In genomic region chr14:68970736-68971135, GRCh38 we compare ENCODE assay signal across 10 cellular contexts. TPM values are rescaled to one million over a fixed set of nuclear protein-coding genes. Genes with fewer than 3 reads are reported as not detected.
A peak's percentile ranks its signal among the peaks of the same experiment; 100 is the strongest.
DNase-seq lines count a peak whose midpoint lies in the region; ATAC-seq, FAIRE-seq and TF ChIP-seq lines count a peak whose summit lies in the region.
"Had no signal": no experiment of that assay in that cellular context is flagged by ENCODE, and none has a peak within 500 bp of the region (broad histone marks: within the 10 kb centered on the region; RNA-seq: fewer than 3 reads in every experiment).

No MANE protein-coding gene starts in this region.

- H3K4me2 ChIP-seq in HepG2 (ENCODE audit: low read depth, low read length): peak overlapping the region; percentile 1

- H3K27ac ChIP-seq in HepG2 (ENCODE audit: extremely low read length, insufficient read depth, low read length) (peak overlapping the region; percentile 24), thymus (ENCODE audit: low read depth) (peak overlapping the region; percentile 91)

- no peak for FAIRE-seq in HepG2 (lab: Jason Lieb, UNC)

- H3K4me1 ChIP-seq in HepG2 (ENCODE audit: insufficient read depth, low read length): peaks cover 100% of the 10 kb centered on the region
- H3K4me1 ChIP-seq in thymus (ENCODE audit: control insufficient read depth, insufficient read depth, low read length): peaks cover 62% of the 10 kb centered on the region

- peaks cover 69% of the 10 kb centered on the region for H4K20me1 ChIP-seq in HepG2 (ENCODE audit: insufficient read depth, low read length)

- ATAC-seq in activated naive CD4-positive, alpha-beta T cell treated with anti-CD3 and anti-CD28 coated beads, Interleukin-2, amount 50 U/mL, for 72 hours: no peak
- ATAC-seq in HepG2: no peak

- no TSS peak for BruUV-seq in HepG2 (replicated peaks; lab: Mats Ljungman, UMichigan)

- H3K9me3 Mint-ChIP-seq in activated CD4-positive, alpha-beta T cell treated with anti-CD3 and anti-CD28 coated beads, Interleukin-2, amount 10 ng/mL, durations not matched to agents 7 days and 5 days: peaks cover 18% of the 10 kb centered on the region
- peaks cover 4 to 20% of the 10 kb centered on the region in 2 donors for H3K9me3 Mint-ChIP-seq in activated naive CD4-positive, alpha-beta T cell treated with anti-CD3 and anti-CD28 coated beads, Interleukin-2, amount 50 U/mL, for 72 hours

- 73% methylated on average over 5 of the region's 5 CpGs for WGBS in HepG2 (ENCODE audit: low lambda C conversion rate)
- 76% methylated on average over 5 of the region's 5 CpGs for WGBS in thymus
- 74 to 76% methylated on average over 5 of the region's 5 CpGs for WGBS in lower leg skin, 2 donors

- TF ChIP-seq RAD21 in HepG2 (CRISPR knock-in tag; IDR thresholded peaks at IDR 0.05): no peak

- H3K36me3 ChIP-seq in HepG2 (replicated peaks in 1 of 2; ENCODE audit: control insufficient read depth in 1 of 2, insufficient read depth in 2 of 2, low read length in 2 of 2): peaks cover 17 to 52% of the 10 kb centered on the region in 2 experiments
- H3K36me3 ChIP-seq in thymus (ENCODE audit: control insufficient read depth, insufficient read depth): peaks cover 9% of the 10 kb centered on the region

- TF ChIP-seq POLR2A in HepG2 (IDR thresholded peaks at IDR 0.05; ENCODE audit: insufficient read depth in 1 of 2, low read depth in 2 of 2, low read length in 2 of 2) (no peak), erythroblast (IDR thresholded peaks at IDR 0.05; ENCODE audit: low read length) (no peak), lower leg skin (IDR thresholded peaks at IDR 0.05) (no peak)

- H3K79me2 ChIP-seq in HepG2 (ENCODE audit: insufficient read depth, low read length): peaks cover 100% of the 10 kb centered on the region

- H3K9me3 ChIP-seq in HepG2 (ENCODE audit: low read length) (no peaks in the 10 kb centered on the region), thymus (ENCODE audit: control insufficient read depth) (no peaks in the 10 kb centered on the region)

- no peak overlapping the region for H3K4me3 ChIP-seq in HepG2 (replicated peaks in 1 of 3; ENCODE audit: insufficient read depth in 1 of 3, low read depth in 2 of 3, low read length in 3 of 3)
- H3K4me3 ChIP-seq in thymus (ENCODE audit: low read length): no peak overlapping the region
- no peak overlapping the region for H3K4me3 ChIP-seq in lower leg skin (ENCODE audit: low read depth, poor library complexity, severe bottlenecking)

- no peak for TF ChIP-seq EP300 in HepG2 (IDR thresholded peaks at IDR 0.05; ENCODE audit: low read depth in 2 of 2, low read length in 2 of 2)
- TF ChIP-seq EP300 in HepG2 (CRISPR knock-in tag; IDR thresholded peaks at IDR 0.05; ENCODE audit: borderline replicate concordance): no peak

- no peaks in the 10 kb centered on the region for H3K27me3 Mint-ChIP-seq in activated CD4-positive, alpha-beta T cell treated with anti-CD3 and anti-CD28 coated beads, Interleukin-2, amount 10 ng/mL, durations not matched to agents 7 days and 5 days

- peaks cover 42% of the 10 kb centered on the region for H3K36me3 Mint-ChIP-seq in activated CD4-positive, alpha-beta T cell treated with anti-CD3 and anti-CD28 coated beads, Interleukin-2, amount 10 ng/mL, durations not matched to agents 7 days and 5 days (ENCODE audit: low read depth)
- H3K36me3 Mint-ChIP-seq in activated naive CD4-positive, alpha-beta T cell treated with anti-CD3 and anti-CD28 coated beads, Interleukin-2, amount 50 U/mL, for 72 hours: peaks cover 11 to 54% of the 10 kb centered on the region in 2 donors

- DNase-seq in activated CD4-positive, alpha-beta T cell treated with anti-CD3 and anti-CD28 coated beads, Interleukin-2, amount 10 ng/mL, durations not matched to agents 7 days and 5 days: no peak
- no peak for DNase-seq in activated CD4-positive, alpha-beta T cell treated with anti-CD3 and anti-CD28 coated beads for 48 hours
- no peak for DNase-seq in activated naive CD4-positive, alpha-beta T cell treated with anti-CD3 and anti-CD28 coated beads, Interleukin-2, amount 50 U/mL, for 72 hours (ENCODE audit: low spot score in 2 of 2)
- no peak for DNase-seq in HepG2 (ENCODE audit: low spot score)
- no peak for DNase-seq in erythroblast (lab: John Stamatoyannopoulos, UW)
- no peak for DNase-seq in NCI-H1417 treated with DMSO at 0.1 percent for 48 hours (lab: John Stamatoyannopoulos, UW)
- no peak for DNase-seq in lower leg skin (ENCODE audit: low spot score in 2 of 2)
- DNase-seq: NCI-H1694 treated with DMSO at 0.1 percent for 48 hours, OCI-M1 had no signal

- in situ Hi-C loops in HepG2 (cut with HindIII; ENCODE audit: extremely low pct_ligation_motif_present, low pct_unique_long_range_greater_than_20kb): no loop called here

- intact Hi-C loops in HepG2 (cut with micrococcal nuclease; ENCODE audit: unreplicated experiment): no loop called here
- intact Hi-C loops in lower leg skin (cut with DNase I; ENCODE audit: low total_unique reads): no loop called here

- no peak overlapping the region for H2AFZ ChIP-seq in HepG2 (ENCODE audit: low read length)

- H3K27me3 ChIP-seq in HepG2 (ENCODE audit: control insufficient read depth in 1 of 2, insufficient read depth in 2 of 2, low read length in 2 of 2) (no peaks in the 10 kb centered on the region), thymus (ENCODE audit: control insufficient read depth, insufficient read depth) (no peaks in the 10 kb centered on the region)

- H3K4me3 Mint-ChIP-seq in activated CD4-positive, alpha-beta T cell treated with anti-CD3 and anti-CD28 coated beads, Interleukin-2, amount 10 ng/mL, durations not matched to agents 7 days and 5 days: peak overlapping the region; percentile 49

- peak overlapping the region; percentile 80 for H3K27ac Mint-ChIP-seq in activated CD4-positive, alpha-beta T cell treated with anti-CD3 and anti-CD28 coated beads, Interleukin-2, amount 10 ng/mL, durations not matched to agents 7 days and 5 days
- peak overlapping the region; percentile 39 to 80 for H3K27ac Mint-ChIP-seq in activated naive CD4-positive, alpha-beta T cell treated with anti-CD3 and anti-CD28 coated beads, Interleukin-2, amount 50 U/mL, for 72 hours

- POLR2A ChIA-PET in activated CD4-positive, alpha-beta T cell treated with anti-CD3 and anti-CD28 coated beads, Interleukin-2, amount 10 ng/mL, durations not matched to agents 7 days and 5 days (lab: Charles Lee): no interaction called here
- POLR2A ChIA-PET in HepG2 (lab: Yijun Ruan, JAX): no interaction called here

- H3K4me1 Mint-ChIP-seq in activated CD4-positive, alpha-beta T cell treated with anti-CD3 and anti-CD28 coated beads, Interleukin-2, amount 10 ng/mL, durations not matched to agents 7 days and 5 days: peaks cover 71% of the 10 kb centered on the region

- CTCF ChIA-PET in activated CD4-positive, alpha-beta T cell treated with anti-CD3 and anti-CD28 coated beads, Interleukin-2, amount 10 ng/mL, durations not matched to agents 7 days and 5 days (lab: Charles Lee): no interaction called here
- CTCF ChIA-PET in HepG2 (lab: Yijun Ruan, JAX; ENCODE audit: low intra/inter-chr PET ratio, low total read pairs): no interaction called here

- no peak overlapping the region for H3K9ac ChIP-seq in HepG2 (ENCODE audit: insufficient read depth, low read depth, low read length)

- no peak for TF ChIP-seq CTCF in HepG2 (CRISPR knock-in tag; IDR thresholded peaks at IDR 0.05)
- TF ChIP-seq CTCF in lower leg skin (IDR thresholded peaks at IDR 0.05): no peak

TF ChIP-seq in HepG2, 621 proteins besides CTCF, POLR2A, EP300 and RAD21:
- TF ChIP-seq ZNF468 (CRISPR knock-in tag; IDR thresholded peaks at IDR 0.05) (no peak), FLYWCH1 (CRISPR knock-in tag; IDR thresholded peaks at IDR 0.05) (no peak), KLF11 (CRISPR knock-in tag; IDR thresholded peaks at IDR 0.05) (no peak), ZNF629 (CRISPR knock-in tag; conservative IDR thresholded peaks at IDR 0.05) (peak; percentile 74)

RNA-seq across cellular contexts. Expression of gene ACTN1, which starts 8.4 kb away (rescaled TPM):
- total RNA-seq in activated CD4-positive, alpha-beta T cell treated with anti-CD3 and anti-CD28 coated beads, Interleukin-2, amount 10 ng/mL, durations not matched to agents 7 days and 5 days: 10 to 100 TPM; 31.9 to 35.1 TPM
- total RNA-seq in activated naive CD4-positive, alpha-beta T cell treated with anti-CD3 and anti-CD28 coated beads, Interleukin-2, amount 50 U/mL, for 72 hours: 100 to 1,000 TPM; 106 to 120 TPM
- total RNA-seq in HepG2 (2016; rRNA removed; fragmentation: Illumina TruSeq; extraction: Trizol) (58.6 and 62.4 TPM in 2 replicates), lower leg skin (100 to 1,000 TPM in 2 of 4 donors, 10 to 100 TPM in 2; 31.9 to 111 (median 76.1) TPM)
- 9.6 and 10.7 TPM in 2 replicates for total RNA-seq in HepG2 (2016; cell fraction: cytosol; rRNA removed; fragmentation: Illumina TruSeq; extraction: Trizol; ENCODE audit: low read depth)
- 55.0 and 63.6 TPM in 2 replicates for total RNA-seq in HepG2 (2016; cell fraction: insoluble cytoplasmic fraction; rRNA removed; fragmentation: Illumina TruSeq; extraction: Trizol)
- 25.2 and 28.3 TPM in 2 replicates for total RNA-seq in HepG2 (2016; cell fraction: membrane; rRNA removed; fragmentation: Illumina TruSeq; extraction: Trizol)
- total RNA-seq in HepG2 (2016; cell fraction: nucleus; rRNA removed; fragmentation: Illumina TruSeq; extraction: Trizol): 62.9 and 75.6 TPM in 2 replicates
- polyA plus RNA-seq in HepG2 (2011; rRNA removed) (152 and 162 TPM in 2 replicates), thymus (59.3 TPM)
- polyA plus RNA-seq in HepG2 (2011; cell fraction: cytosol; rRNA removed): 97.7 and 136 TPM in 2 replicates
- polyA plus RNA-seq in HepG2 (2011; cell fraction: nucleus; rRNA removed): 162 and 195 TPM in 2 replicates
- 109 and 118 TPM in 2 replicates for polyA plus RNA-seq in HepG2 (2012)
- polyA plus RNA-seq in HepG2 (2016; cell fraction: cytosol; fragmentation: Illumina TruSeq; extraction: Trizol; ENCODE audit: low read depth): 8.0 and 10.4 TPM in 2 replicates
- 67.9 and 88.1 TPM in 2 replicates for polyA plus RNA-seq in HepG2 (2016; cell fraction: insoluble cytoplasmic fraction; fragmentation: Illumina TruSeq; extraction: Trizol; ENCODE audit: low read depth)
- 15.3 and 18.8 TPM in 2 replicates for polyA plus RNA-seq in HepG2 (2016; cell fraction: membrane; fragmentation: Illumina TruSeq; extraction: Trizol; ENCODE audit: low read depth)
- 91.6 and 93.8 TPM in 2 replicates for polyA plus RNA-seq in HepG2 (2016; cell fraction: nucleus; fragmentation: Illumina TruSeq; extraction: Trizol; ENCODE audit: insufficient read depth, low read depth)
- polyA minus RNA-seq in HepG2 (2011; rRNA and poly(A)+ RNA removed; ENCODE audit: low replicate concordance): 144 and 214 TPM in 2 replicates
- polyA minus RNA-seq in HepG2 (2011; cell fraction: cytosol; rRNA and poly(A)+ RNA removed): 167 and 168 TPM in 2 replicates
- 119 and 126 TPM in 2 replicates for polyA minus RNA-seq in HepG2 (2011; cell fraction: nucleus; rRNA and poly(A)+ RNA removed)
